21 cellular contexts compared by ENCODE assay signal in the genomic region with DNA sequence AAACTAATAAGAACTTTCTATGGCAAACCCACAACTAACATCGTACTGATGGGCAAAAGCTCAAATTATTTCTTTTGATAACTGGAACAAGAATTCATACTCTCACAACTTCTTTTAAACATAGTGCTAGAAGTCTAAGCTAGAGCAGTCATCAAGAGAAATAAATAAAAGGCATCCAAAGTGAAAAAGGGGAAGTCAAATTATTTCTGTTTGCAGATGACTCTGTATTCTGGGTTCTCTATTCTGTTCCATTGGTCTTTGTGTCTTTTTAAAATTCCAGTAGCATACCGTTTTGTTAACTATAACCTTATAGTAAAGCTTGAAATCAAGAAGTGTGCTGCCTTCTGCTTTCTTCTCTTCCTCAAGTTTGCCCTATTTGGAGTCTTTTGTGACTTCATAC.
"Had no signal": no experiment of that assay in that cellular context is flagged by ENCODE, and none has a peak within 500 bp of the region (broad histone marks: within the 10 kb centered on the region; RNA-seq: fewer than 3 reads in every experiment).

No MANE protein-coding gene starts in this region.

- H3K4me1 ChIP-seq: ascending aorta, colonic mucosa had no signal

- H3K9me3 ChIP-seq: ascending aorta, colonic mucosa had no signal

- H3K4me2 ChIP-seq: PC-9 had no signal

- H2AFZ ChIP-seq: PC-9 had no signal

- H3K36me3 ChIP-seq: ascending aorta, cardiac muscle cell, colonic mucosa had no signal

- H3K27me3 ChIP-seq: ascending aorta, cardiac muscle cell, colonic mucosa had no signal

- DNase-seq: activated CD4-positive, alpha-beta T cell treated with anti-CD3 and anti-CD28 coated beads for 36 hours; activated CD4-positive, alpha-beta T cell treated with anti-CD3 and anti-CD28 coated beads, Interleukin-2, amount 10 ng/mL, durations not matched to agents 7 days and 5 days; activated CD4-positive, alpha-beta T cell treated with anti-CD3 and anti-CD28 coated beads, Interleukin-2, amount 50 U/mL, for 48 hours; activated CD8-positive, alpha-beta T cell treated with anti-CD3 and anti-CD28 coated beads, Interleukin-2, amount 10 ng/mL, durations not matched to agents 7 days and 5 days; activated gamma-delta T cell; activated naive CD4-positive, alpha-beta T cell treated with Interleukin-2 at 50 U/mL for 16 hours; activated naive CD8-positive, alpha-beta T cell treated with anti-CD3 and anti-CD28 coated beads, Interleukin-2, amount 10 ng/mL, durations not matched to agents 7 days and 5 days; activated T-cell treated with anti-CD3 and anti-CD28 coated beads, Interleukin-2, amount 50 U/mL, for 24 hours; amygdala; colonic mucosa; NCI-H1105; NCI-H1417 treated with DMSO at 0.1 percent for 48 hours; NCI-H187 treated with DMSO at 0.1 percent for 48 hours; NCI-H2081 treated with DMSO at 0.1 percent for 48 hours; NCI-H226; NCI-H524 treated with DMSO at 0.1 percent for 48 hours; PC-9; T1000 had no signal

- H3K27ac ChIP-seq: ascending aorta, cardiac muscle cell, colonic mucosa, PC-9, RWPE1 had no signal

- H3K4me3 ChIP-seq: ascending aorta, cardiac muscle cell, colonic mucosa, PC-9 had no signal
